27 cellular contexts compared by ENCODE assay signal in genomic region chr2:106306396-106306795, GRCh38.
"Had no signal": no experiment of that assay in that cellular context is flagged by ENCODE, and none has a peak within 500 bp of the region (broad histone marks: within the 10 kb centered on the region; RNA-seq: fewer than 3 reads in every experiment).

No MANE protein-coding gene starts in this region.

- DNase-seq: effector CD8-positive, alpha-beta T cell; endodermal cell; foreskin fibroblast; gastrocnemius medialis; head of caudate nucleus; kidney; mesendoderm; midbrain; naive thymus-derived CD8-positive, alpha-beta T cell; nephron progenitor cell; nucleus accumbens; posterior cingulate gyrus; psoas muscle; right cardiac atrium; sigmoid colon; stimulated activated CD4-positive, alpha-beta T cell treated with anti-CD3 and anti-CD28 coated beads, Interleukin-2, amount 100 ng/mL, for 24 hours; stimulated activated CD4-positive, alpha-beta T cell treated with anti-CD3 and anti-CD28 coated beads, Interleukin-4, amount 100 ng/mL, for 24 hours; upper lobe of left lung; uterus had no signal

- H3K27ac Mint-ChIP-seq: endodermal cell; naive thymus-derived CD8-positive, alpha-beta T cell; nephron progenitor cell; stimulated activated effector memory CD8-positive, alpha-beta T cell treated with anti-CD3 and anti-CD28 coated beads, Interleukin-12 subunit alpha, Interleukin-12 subunit beta, amount 100 ng/mL, for 72 hours; stimulated activated naive CD8-positive, alpha-beta T cell treated with anti-CD3 and anti-CD28 coated beads, Interleukin-15, Interleukin-2, amounts not matched to agents 100 ng/mL and 50 ng/mL, for 24 hours had no signal

- H3K4me3 ChIP-seq: gastrocnemius medialis, hepatocyte, psoas muscle, sigmoid colon, thoracic aorta, tibial nerve, upper lobe of left lung, uterus had no signal

- H3K27me3 Mint-ChIP-seq: naive thymus-derived CD8-positive, alpha-beta T cell; stimulated activated naive CD8-positive, alpha-beta T cell treated with anti-CD3 and anti-CD28 coated beads, Interleukin-15, Interleukin-2, amounts not matched to agents 100 ng/mL and 50 ng/mL, for 24 hours had no signal

- H3K4me1 Mint-ChIP-seq: endodermal cell; naive thymus-derived CD8-positive, alpha-beta T cell; stimulated activated effector memory CD8-positive, alpha-beta T cell treated with anti-CD3 and anti-CD28 coated beads, Interleukin-12 subunit alpha, Interleukin-12 subunit beta, amount 100 ng/mL, for 72 hours had no signal

- H2AFZ ChIP-seq: hepatocyte had no signal

- ATAC-seq: esophagus mucosa; gastrocnemius medialis; left lobe of liver; naive thymus-derived CD8-positive, alpha-beta T cell; psoas muscle; right cardiac atrium; stimulated activated effector memory CD8-positive, alpha-beta T cell treated with anti-CD3 and anti-CD28 coated beads, Interleukin-12 subunit alpha, Interleukin-12 subunit beta, amount 100 ng/mL, for 72 hours had no signal

- H3K27ac ChIP-seq: epithelial cell of prostate, gastrocnemius medialis, hepatocyte, psoas muscle, sigmoid colon, thoracic aorta, tibial nerve, upper lobe of left lung, uterus had no signal

- H3K79me2 ChIP-seq: hepatocyte had no signal

- H3K36me3 Mint-ChIP-seq: naive thymus-derived CD8-positive, alpha-beta T cell; stimulated activated effector memory CD8-positive, alpha-beta T cell treated with anti-CD3 and anti-CD28 coated beads, Interleukin-12 subunit alpha, Interleukin-12 subunit beta, amount 100 ng/mL, for 72 hours had no signal

- H3K4me2 ChIP-seq: hepatocyte had no signal

- H3K4me1 ChIP-seq: gastrocnemius medialis, psoas muscle, sigmoid colon, tibial nerve, upper lobe of left lung, uterus had no signal

- H3K9me3 Mint-ChIP-seq: endodermal cell; naive thymus-derived CD8-positive, alpha-beta T cell; stimulated activated effector memory CD8-positive, alpha-beta T cell treated with anti-CD3 and anti-CD28 coated beads, Interleukin-12 subunit alpha, Interleukin-12 subunit beta, amount 100 ng/mL, for 72 hours; stimulated activated naive CD8-positive, alpha-beta T cell treated with anti-CD3 and anti-CD28 coated beads, Interleukin-15, Interleukin-2, amounts not matched to agents 100 ng/mL and 50 ng/mL, for 24 hours had no signal

- H3K9me3 ChIP-seq: gastrocnemius medialis, psoas muscle, sigmoid colon, thoracic aorta, tibial nerve, upper lobe of left lung, uterus had no signal

- H3K4me3 Mint-ChIP-seq: endodermal cell; naive thymus-derived CD8-positive, alpha-beta T cell; nephron progenitor cell; stimulated activated effector memory CD8-positive, alpha-beta T cell treated with anti-CD3 and anti-CD28 coated beads, Interleukin-12 subunit alpha, Interleukin-12 subunit beta, amount 100 ng/mL, for 72 hours; stimulated activated naive CD8-positive, alpha-beta T cell treated with anti-CD3 and anti-CD28 coated beads, Interleukin-15, Interleukin-2, amounts not matched to agents 100 ng/mL and 50 ng/mL, for 24 hours had no signal

- H3K36me3 ChIP-seq: gastrocnemius medialis, sigmoid colon, thoracic aorta, tibial nerve, upper lobe of left lung, uterus had no signal

- H3K27me3 ChIP-seq: gastrocnemius medialis, hepatocyte, sigmoid colon, tibial nerve, upper lobe of left lung, uterus had no signal
